In the genomic region with DNA sequence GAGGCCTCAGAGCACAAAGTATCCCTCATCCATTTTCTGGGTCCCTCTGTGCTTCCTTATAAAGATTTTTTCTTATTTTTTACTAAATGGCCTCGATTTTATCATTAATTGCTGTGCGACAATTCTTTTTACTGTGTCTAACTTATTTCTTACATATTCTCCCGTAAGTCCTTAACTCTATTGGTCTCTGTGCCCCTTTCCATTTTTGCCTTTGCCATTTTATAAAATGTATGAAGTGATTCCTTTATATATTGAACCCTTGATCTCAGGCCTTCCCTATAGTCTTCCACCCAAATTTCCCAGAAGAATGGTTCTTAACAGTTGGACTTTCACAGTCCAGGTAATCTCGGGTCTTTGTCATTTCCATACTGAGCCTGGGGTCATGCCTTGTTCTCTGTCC, we compare ENCODE assay signal across 36 cellular contexts.
"Had no signal": no experiment of that assay in that cellular context is flagged by ENCODE, and none has a peak within 500 bp of the region (broad histone marks: within the 10 kb centered on the region; RNA-seq: fewer than 3 reads in every experiment).

No MANE protein-coding gene starts in this region.

- H3K4me3 ChIP-seq: MG63 had no signal

- H3K27me3 ChIP-seq: MG63 had no signal

- H3K9me3 ChIP-seq: MG63 had no signal

- DNase-seq: Karpas-422, Kasumi-1, MG63, MM.1S, NCI-H1048, NCI-H1092, NCI-H1092 treated with DMSO at 0.1 percent for 48 hours, NCI-H1105, NCI-H1105 treated with DMSO at 0.1 percent for 48 hours, NCI-H1417, NCI-H1417 treated with DMSO at 0.1 percent for 48 hours, NCI-H1436, NCI-H1436 treated with DMSO at 0.1 percent for 48 hours, NCI-H146, NCI-H1694, NCI-H1694 treated with DMSO at 0.1 percent for 48 hours, NCI-H187, NCI-H187 treated with DMSO at 0.1 percent for 48 hours, NCI-H1930, NCI-H2029, NCI-H2029 treated with DMSO at 0.1 percent for 48 hours, NCI-H2081, NCI-H2081 treated with DMSO at 0.1 percent for 48 hours, NCI-H2107, NCI-H2171, NCI-H2171 treated with DMSO at 0.1 percent for 48 hours, NCI-H2227 treated with DMSO at 0.1 percent for 48 hours, NCI-H226, NCI-H345, NCI-H446, NCI-H446 treated with DMSO at 0.1 percent for 48 hours, NCI-H510A, NCI-H510A treated with DMSO at 0.1 percent for 48 hours, NCI-H524, NCI-H524 treated with DMSO at 0.1 percent for 48 hours, NCI-H526 had no signal

- H3K36me3 ChIP-seq: MG63 had no signal
